Comparison of ENCODE assay signal across 1 cellular context in the genomic region with DNA sequence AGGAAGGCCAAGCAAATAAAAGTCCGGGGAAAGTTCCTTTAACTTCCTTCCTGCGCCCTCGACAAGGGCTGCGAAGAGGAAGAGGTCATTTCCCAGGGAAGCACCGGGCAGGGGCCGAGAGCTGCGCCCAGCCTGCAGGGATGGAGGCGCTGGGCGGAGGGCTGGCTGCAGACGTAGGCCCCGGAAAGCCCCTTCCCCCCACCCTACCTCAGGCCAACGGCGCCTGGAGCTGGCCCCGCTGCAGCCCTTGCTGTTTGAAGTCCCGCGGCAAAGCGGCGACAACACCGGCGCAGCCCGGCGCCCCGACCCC.
A peak's percentile ranks its signal among the peaks of the same experiment; 100 is the strongest.
TF ChIP-seq lines count a peak whose summit lies in the region.

No MANE protein-coding gene starts in this region.

TF ChIP-seq in HepG2, 621 proteins besides CTCF, POLR2A, EP300 and RAD21 (continued from another document):
- TF ChIP-seq, protein P1, sequence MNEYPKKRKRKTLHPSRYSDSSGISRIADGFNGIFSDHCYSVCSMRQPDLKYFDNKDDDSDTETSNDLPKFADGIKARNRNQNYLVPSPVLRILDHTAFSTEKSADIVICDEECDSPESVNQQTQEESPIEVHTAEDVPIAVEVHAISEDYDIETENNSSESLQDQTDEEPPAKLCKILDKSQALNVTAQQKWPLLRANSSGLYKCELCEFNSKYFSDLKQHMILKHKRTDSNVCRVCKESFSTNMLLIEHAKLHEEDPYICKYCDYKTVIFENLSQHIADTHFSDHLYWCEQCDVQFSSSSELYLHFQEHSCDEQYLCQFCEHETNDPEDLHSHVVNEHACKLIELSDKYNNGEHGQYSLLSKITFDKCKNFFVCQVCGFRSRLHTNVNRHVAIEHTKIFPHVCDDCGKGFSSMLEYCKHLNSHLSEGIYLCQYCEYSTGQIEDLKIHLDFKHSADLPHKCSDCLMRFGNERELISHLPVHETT (CRISPR knock-in tag; conservative IDR thresholded peaks at IDR 0.05) = 0 out of 2 replicates have a peak, but pooled peaks have one; percentile 22
- no peak for TF ChIP-seq PAWR (CRISPR knock-in tag; IDR thresholded peaks at IDR 0.05; ENCODE audit: borderline replicate concordance)
- TF ChIP-seq, protein P2, sequence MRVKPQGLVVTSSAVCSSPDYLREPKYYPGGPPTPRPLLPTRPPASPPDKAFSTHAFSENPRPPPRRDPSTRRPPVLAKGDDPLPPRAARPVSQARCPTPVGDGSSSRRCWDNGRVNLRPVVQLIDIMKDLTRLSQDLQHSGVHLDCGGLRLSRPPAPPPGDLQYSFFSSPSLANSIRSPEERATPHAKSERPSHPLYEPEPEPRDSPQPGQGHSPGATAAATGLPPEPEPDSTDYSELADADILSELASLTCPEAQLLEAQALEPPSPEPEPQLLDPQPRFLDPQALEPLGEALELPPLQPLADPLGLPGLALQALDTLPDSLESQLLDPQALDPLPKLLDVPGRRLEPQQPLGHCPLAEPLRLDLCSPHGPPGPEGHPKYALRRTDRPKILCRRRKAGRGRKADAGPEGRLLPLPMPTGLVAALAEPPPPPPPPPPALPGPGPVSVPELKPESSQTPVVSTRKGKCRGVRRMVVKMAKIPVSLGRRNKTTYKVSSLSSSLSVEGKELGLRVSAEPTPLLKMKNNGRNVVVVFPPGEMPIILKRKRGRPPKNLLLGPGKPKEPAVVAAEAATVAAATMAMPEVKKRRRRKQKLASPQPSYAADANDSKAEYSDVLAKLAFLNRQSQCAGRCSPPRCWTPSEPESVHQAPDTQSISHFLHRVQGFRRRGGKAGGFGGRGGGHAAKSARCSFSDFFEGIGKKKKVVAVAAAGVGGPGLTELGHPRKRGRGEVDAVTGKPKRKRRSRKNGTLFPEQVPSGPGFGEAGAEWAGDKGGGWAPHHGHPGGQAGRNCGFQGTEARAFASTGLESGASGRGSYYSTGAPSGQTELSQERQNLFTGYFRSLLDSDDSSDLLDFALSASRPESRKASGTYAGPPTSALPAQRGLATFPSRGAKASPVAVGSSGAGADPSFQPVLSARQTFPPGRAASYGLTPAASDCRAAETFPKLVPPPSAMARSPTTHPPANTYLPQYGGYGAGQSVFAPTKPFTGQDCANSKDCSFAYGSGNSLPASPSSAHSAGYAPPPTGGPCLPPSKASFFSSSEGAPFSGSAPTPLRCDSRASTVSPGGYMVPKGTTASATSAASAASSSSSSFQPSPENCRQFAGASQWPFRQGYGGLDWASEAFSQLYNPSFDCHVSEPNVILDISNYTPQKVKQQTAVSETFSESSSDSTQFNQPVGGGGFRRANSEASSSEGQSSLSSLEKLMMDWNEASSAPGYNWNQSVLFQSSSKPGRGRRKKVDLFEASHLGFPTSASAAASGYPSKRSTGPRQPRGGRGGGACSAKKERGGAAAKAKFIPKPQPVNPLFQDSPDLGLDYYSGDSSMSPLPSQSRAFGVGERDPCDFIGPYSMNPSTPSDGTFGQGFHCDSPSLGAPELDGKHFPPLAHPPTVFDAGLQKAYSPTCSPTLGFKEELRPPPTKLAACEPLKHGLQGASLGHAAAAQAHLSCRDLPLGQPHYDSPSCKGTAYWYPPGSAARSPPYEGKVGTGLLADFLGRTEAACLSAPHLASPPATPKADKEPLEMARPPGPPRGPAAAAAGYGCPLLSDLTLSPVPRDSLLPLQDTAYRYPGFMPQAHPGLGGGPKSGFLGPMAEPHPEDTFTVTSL (CRISPR knock-in tag; IDR thresholded peaks at IDR 0.05; ENCODE audit: borderline replicate concordance) = no peak
- peak; percentile 7; the same call in 1 of the 2 replicates for TF ChIP-seq RFXAP (CRISPR knock-in tag; IDR thresholded peaks at IDR 0.05; ENCODE audit: borderline replicate concordance)
- no peak for TF ChIP-seq SNRNP70 (IDR thresholded peaks at IDR 0.05; ENCODE audit: low read depth, low read length)
- TF ChIP-seq JUND (CRISPR knock-in tag; IDR thresholded peaks at IDR 0.05) = no peak
- TF ChIP-seq TSC22D2 (CRISPR knock-in tag; IDR thresholded peaks at IDR 0.05; ENCODE audit: borderline replicate concordance) = no peak
- TF ChIP-seq ATM (IDR thresholded peaks at IDR 0.05; ENCODE audit: borderline replicate concordance) = no peak
- TF ChIP-seq ZNF775 (CRISPR knock-in tag; IDR thresholded peaks at IDR 0.05; ENCODE audit: borderline replicate concordance) = no peak
- TF ChIP-seq HMG20B (CRISPR knock-in tag; conservative IDR thresholded peaks at IDR 0.05) = no peak
- no peak for TF ChIP-seq ZNF430 (CRISPR knock-in tag; IDR thresholded peaks at IDR 0.05)
- 0 out of 2 replicates have a peak, but pooled peaks have one; percentile 6 for TF ChIP-seq ZNF768 (CRISPR knock-in tag; IDR thresholded peaks at IDR 0.05)
- TF ChIP-seq ERF (CRISPR knock-in tag; IDR thresholded peaks at IDR 0.05) = no peak
- TF ChIP-seq, protein P3, sequence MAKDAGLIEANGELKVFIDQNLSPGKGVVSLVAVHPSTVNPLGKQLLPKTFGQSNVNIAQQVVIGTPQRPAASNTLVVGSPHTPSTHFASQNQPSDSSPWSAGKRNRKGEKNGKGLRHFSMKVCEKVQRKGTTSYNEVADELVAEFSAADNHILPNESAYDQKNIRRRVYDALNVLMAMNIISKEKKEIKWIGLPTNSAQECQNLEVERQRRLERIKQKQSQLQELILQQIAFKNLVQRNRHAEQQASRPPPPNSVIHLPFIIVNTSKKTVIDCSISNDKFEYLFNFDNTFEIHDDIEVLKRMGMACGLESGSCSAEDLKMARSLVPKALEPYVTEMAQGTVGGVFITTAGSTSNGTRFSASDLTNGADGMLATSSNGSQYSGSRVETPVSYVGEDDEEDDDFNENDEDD (CRISPR knock-in tag; IDR thresholded peaks at IDR 0.05; ENCODE audit: borderline replicate concordance) = no peak
- TF ChIP-seq, protein P4, sequence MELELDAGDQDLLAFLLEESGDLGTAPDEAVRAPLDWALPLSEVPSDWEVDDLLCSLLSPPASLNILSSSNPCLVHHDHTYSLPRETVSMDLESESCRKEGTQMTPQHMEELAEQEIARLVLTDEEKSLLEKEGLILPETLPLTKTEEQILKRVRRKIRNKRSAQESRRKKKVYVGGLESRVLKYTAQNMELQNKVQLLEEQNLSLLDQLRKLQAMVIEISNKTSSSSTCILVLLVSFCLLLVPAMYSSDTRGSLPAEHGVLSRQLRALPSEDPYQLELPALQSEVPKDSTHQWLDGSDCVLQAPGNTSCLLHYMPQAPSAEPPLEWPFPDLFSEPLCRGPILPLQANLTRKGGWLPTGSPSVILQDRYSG (CRISPR knock-in tag; IDR thresholded peaks at IDR 0.05) = no peak
- no peak for TF ChIP-seq PCBP1 (IDR thresholded peaks at IDR 0.05; ENCODE audit: borderline replicate concordance, low read depth, low read length)
- 0 out of 2 replicates have a peak, but pooled peaks have one; percentile 29 for TF ChIP-seq ZFY (CRISPR knock-in tag; IDR thresholded peaks at IDR 0.05)
- no peak for TF ChIP-seq ZNF552 (CRISPR knock-in tag; IDR thresholded peaks at IDR 0.05; ENCODE audit: borderline replicate concordance)
- no peak for TF ChIP-seq ZFP1 (CRISPR knock-in tag; IDR thresholded peaks at IDR 0.05)
- TF ChIP-seq ZNF382 (CRISPR knock-in tag; IDR thresholded peaks at IDR 0.05; ENCODE audit: borderline replicate concordance) = no peak
- TF ChIP-seq, protein P5, sequence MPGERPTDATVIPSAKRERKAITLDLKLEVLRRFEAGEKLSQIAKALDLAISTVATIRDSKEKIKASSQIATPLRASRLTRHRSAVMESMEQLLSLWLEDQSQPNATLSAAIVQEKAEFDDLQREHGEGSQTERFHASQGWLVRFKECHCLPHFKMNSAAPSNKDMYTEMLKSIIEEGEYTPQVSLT (CRISPR knock-in tag; IDR thresholded peaks at IDR 0.05; ENCODE audit: borderline replicate concordance, low read depth) = no peak
- TF ChIP-seq, protein P6, sequence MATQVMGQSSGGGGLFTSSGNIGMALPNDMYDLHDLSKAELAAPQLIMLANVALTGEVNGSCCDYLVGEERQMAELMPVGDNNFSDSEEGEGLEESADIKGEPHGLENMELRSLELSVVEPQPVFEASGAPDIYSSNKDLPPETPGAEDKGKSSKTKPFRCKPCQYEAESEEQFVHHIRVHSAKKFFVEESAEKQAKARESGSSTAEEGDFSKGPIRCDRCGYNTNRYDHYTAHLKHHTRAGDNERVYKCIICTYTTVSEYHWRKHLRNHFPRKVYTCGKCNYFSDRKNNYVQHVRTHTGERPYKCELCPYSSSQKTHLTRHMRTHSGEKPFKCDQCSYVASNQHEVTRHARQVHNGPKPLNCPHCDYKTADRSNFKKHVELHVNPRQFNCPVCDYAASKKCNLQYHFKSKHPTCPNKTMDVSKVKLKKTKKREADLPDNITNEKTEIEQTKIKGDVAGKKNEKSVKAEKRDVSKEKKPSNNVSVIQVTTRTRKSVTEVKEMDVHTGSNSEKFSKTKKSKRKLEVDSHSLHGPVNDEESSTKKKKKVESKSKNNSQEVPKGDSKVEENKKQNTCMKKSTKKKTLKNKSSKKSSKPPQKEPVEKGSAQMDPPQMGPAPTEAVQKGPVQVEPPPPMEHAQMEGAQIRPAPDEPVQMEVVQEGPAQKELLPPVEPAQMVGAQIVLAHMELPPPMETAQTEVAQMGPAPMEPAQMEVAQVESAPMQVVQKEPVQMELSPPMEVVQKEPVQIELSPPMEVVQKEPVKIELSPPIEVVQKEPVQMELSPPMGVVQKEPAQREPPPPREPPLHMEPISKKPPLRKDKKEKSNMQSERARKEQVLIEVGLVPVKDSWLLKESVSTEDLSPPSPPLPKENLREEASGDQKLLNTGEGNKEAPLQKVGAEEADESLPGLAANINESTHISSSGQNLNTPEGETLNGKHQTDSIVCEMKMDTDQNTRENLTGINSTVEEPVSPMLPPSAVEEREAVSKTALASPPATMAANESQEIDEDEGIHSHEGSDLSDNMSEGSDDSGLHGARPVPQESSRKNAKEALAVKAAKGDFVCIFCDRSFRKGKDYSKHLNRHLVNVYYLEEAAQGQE (IDR thresholded peaks at IDR 0.05; ENCODE audit: borderline replicate concordance in 1 of 2, low read depth in 1 of 2, low read length in 2 of 2) = no peak
- no peak for TF ChIP-seq ZNF781 (CRISPR knock-in tag; IDR thresholded peaks at IDR 0.05; ENCODE audit: borderline replicate concordance, not compliant biosample characterization)
- no peak for TF ChIP-seq ZNF549 (CRISPR knock-in tag; IDR thresholded peaks at IDR 0.05)
- TF ChIP-seq ZNF496 (CRISPR knock-in tag; IDR thresholded peaks at IDR 0.05; ENCODE audit: insufficient replicate concordance) = no peak
- TF ChIP-seq, protein P7, sequence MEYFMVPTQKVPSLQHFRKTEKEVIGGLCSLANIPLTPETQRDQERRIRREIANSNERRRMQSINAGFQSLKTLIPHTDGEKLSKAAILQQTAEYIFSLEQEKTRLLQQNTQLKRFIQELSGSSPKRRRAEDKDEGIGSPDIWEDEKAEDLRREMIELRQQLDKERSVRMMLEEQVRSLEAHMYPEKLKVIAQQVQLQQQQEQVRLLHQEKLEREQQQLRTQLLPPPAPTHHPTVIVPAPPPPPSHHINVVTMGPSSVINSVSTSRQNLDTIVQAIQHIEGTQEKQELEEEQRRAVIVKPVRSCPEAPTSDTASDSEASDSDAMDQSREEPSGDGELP (IDR thresholded peaks at IDR 0.05; ENCODE audit: borderline replicate concordance, low read depth) = no peak
- TF ChIP-seq EED (CRISPR knock-in tag; IDR thresholded peaks at IDR 0.05) = no peak
- no peak for TF ChIP-seq SAFB2 (CRISPR knock-in tag; IDR thresholded peaks at IDR 0.05; ENCODE audit: borderline replicate concordance, low read depth)
- no peak for TF ChIP-seq ZSCAN20 (CRISPR knock-in tag; IDR thresholded peaks at IDR 0.05; ENCODE audit: borderline replicate concordance)
- TF ChIP-seq LCORL (IDR thresholded peaks at IDR 0.05) = no peak
- TF ChIP-seq LCORL (CRISPR knock-in tag; IDR thresholded peaks at IDR 0.05) = no peak
- no peak for TF ChIP-seq ZNF33A (CRISPR knock-in tag; IDR thresholded peaks at IDR 0.05; ENCODE audit: borderline replicate concordance)
- peak; percentile 24; the same call in 1 of the 2 replicates for TF ChIP-seq MEIS2 (CRISPR knock-in tag; IDR thresholded peaks at IDR 0.05)
- no peak for TF ChIP-seq ARID2 (CRISPR knock-in tag; IDR thresholded peaks at IDR 0.05; ENCODE audit: borderline replicate concordance)
- TF ChIP-seq KDM5B (CRISPR knock-in tag; IDR thresholded peaks at IDR 0.05; ENCODE audit: borderline replicate concordance) = no peak
- no peak for TF ChIP-seq ZNF12 (CRISPR knock-in tag; IDR thresholded peaks at IDR 0.05)
- no peak for TF ChIP-seq POLR2G (IDR thresholded peaks at IDR 0.05; ENCODE audit: low read depth, low read length)
- no peak for TF ChIP-seq TAF15 (IDR thresholded peaks at IDR 0.05; ENCODE audit: low read depth, low read length, poor library complexity, severe bottlenecking)
- no peak for TF ChIP-seq ZNF180 (CRISPR knock-in tag; IDR thresholded peaks at IDR 0.05; ENCODE audit: borderline replicate concordance, low read depth)
- TF ChIP-seq, protein P8, sequence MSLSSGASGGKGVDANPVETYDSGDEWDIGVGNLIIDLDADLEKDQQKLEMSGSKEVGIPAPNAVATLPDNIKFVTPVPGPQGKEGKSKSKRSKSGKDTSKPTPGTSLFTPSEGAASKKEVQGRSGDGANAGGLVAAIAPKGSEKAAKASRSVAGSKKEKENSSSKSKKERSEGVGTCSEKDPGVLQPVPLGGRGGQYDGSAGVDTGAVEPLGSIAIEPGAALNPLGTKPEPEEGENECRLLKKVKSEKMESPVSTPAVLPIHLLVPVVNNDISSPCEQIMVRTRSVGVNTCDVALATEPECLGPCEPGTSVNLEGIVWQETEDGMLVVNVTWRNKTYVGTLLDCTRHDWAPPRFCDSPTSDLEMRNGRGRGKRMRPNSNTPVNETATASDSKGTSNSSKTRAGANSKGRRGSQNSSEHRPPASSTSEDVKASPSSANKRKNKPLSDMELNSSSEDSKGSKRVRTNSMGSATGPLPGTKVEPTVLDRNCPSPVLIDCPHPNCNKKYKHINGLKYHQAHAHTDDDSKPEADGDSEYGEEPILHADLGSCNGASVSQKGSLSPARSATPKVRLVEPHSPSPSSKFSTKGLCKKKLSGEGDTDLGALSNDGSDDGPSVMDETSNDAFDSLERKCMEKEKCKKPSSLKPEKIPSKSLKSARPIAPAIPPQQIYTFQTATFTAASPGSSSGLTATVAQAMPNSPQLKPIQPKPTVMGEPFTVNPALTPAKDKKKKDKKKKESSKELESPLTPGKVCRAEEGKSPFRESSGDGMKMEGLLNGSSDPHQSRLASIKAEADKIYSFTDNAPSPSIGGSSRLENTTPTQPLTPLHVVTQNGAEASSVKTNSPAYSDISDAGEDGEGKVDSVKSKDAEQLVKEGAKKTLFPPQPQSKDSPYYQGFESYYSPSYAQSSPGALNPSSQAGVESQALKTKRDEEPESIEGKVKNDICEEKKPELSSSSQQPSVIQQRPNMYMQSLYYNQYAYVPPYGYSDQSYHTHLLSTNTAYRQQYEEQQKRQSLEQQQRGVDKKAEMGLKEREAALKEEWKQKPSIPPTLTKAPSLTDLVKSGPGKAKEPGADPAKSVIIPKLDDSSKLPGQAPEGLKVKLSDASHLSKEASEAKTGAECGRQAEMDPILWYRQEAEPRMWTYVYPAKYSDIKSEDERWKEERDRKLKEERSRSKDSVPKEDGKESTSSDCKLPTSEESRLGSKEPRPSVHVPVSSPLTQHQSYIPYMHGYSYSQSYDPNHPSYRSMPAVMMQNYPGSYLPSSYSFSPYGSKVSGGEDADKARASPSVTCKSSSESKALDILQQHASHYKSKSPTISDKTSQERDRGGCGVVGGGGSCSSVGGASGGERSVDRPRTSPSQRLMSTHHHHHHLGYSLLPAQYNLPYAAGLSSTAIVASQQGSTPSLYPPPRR (CRISPR knock-in tag; IDR thresholded peaks at IDR 0.05; ENCODE audit: borderline replicate concordance) = no peak
